ENCODE assay signal across 19 cellular contexts in the genomic region with DNA sequence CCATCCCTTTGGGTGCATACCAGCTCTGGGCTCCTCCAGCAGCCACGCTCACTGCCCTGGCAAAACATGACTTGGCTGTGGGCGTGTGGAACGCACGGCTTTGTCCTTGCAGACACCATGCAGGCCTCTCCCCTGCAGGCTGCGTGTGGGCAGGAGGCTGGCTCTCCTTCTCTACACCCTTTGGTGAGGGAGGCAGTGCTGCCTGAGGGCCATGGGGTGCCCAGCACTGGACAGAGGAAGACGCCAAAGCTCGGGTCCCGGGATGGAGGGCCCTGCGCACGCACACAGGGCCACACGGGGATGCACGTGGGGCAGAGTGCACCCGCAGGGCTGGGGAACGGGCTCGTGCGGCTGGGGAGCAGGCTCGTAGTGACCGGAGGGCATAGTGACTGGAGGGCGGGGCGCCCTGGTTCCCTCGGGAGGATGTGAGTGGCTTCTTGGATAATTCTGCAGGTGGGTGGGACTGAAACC.
DNase-seq lines count a peak whose midpoint lies in the region; ATAC-seq, FAIRE-seq and TF ChIP-seq lines count a peak whose summit lies in the region.
"Had no signal": no experiment of that assay in that cellular context is flagged by ENCODE, and none has a peak within 500 bp of the region (broad histone marks: within the 10 kb centered on the region; RNA-seq: fewer than 3 reads in every experiment).

No MANE protein-coding gene starts in this region.

- H3K4me1 ChIP-seq in BE2C = peaks cover 20% of the 10 kb centered on the region
- H3K4me1 ChIP-seq in kidney (ENCODE audit: control insufficient read depth in 1 of 2, insufficient read depth in 1 of 2, low read depth in 1 of 2, low read length in 2 of 2) = no peaks in the 10 kb centered on the region
- peaks cover 0 to 6% (median 0%) of the 10 kb centered on the region in 4 donors for H3K4me1 ChIP-seq in sigmoid colon

- no peak overlapping the region for H3K4me3 Mint-ChIP-seq in activated T-helper 17 cell treated with anti-CD3 and anti-CD28 coated beads, Interleukin-2, amount 50 U/mL, for 72 hours
- H3K4me3 Mint-ChIP-seq: CD14-positive monocyte; CD8-positive, alpha-beta T cell; H9 had no signal

- ATAC-seq in activated T-helper 17 cell treated with anti-CD3 and anti-CD28 coated beads, Interleukin-2, amount 50 U/mL, for 72 hours (replicated peaks) = no peak
- ATAC-seq: CD8-positive, alpha-beta T cell had no signal

- no peak for FAIRE-seq in kidney (lab: Jason Lieb, UNC)
- FAIRE-seq: D721Med, GM18507, HepG2, HTR-8/SVneo had no signal

- H3K27ac ChIP-seq in kidney (ENCODE audit: low read depth in 2 of 2, low read length in 2 of 2) = no peak overlapping the region
- no peak overlapping the region for H3K27ac ChIP-seq in sigmoid colon
- H3K27ac ChIP-seq: GM23248 had no signal

- intact Hi-C loops in kidney (cut with DNase I) (no loop called here), sigmoid colon (cut with DNase I) (no loop called here)

- H3K36me3 ChIP-seq in BE2C (no peaks in the 10 kb centered on the region), H7 (replicated peaks; ENCODE audit: control insufficient read depth, insufficient read depth, low read length) (no peaks in the 10 kb centered on the region), kidney (ENCODE audit: control insufficient read depth in 1 of 2, insufficient read depth in 2 of 2, low read length in 2 of 2) (no peaks in the 10 kb centered on the region), sigmoid colon (no peaks in the 10 kb centered on the region)

- no peak for TF ChIP-seq EP300 in sigmoid colon (IDR thresholded peaks at IDR 0.05)

- TF ChIP-seq CTCF in BE2C (IDR thresholded peaks at IDR 0.05; ENCODE audit: low read depth, low read length) (no peak), kidney (IDR thresholded peaks at IDR 0.05; ENCODE audit: borderline replicate concordance, extremely low read depth, insufficient read depth) (no peak), sigmoid colon (IDR thresholded peaks at IDR 0.05) (no peak)

- no peaks in the 10 kb centered on the region for H3K9me3 ChIP-seq in BE2C
- H3K9me3 ChIP-seq in kidney (ENCODE audit: control insufficient read depth in 1 of 2, low read length in 2 of 2) = no peaks in the 10 kb centered on the region
- H3K9me3 ChIP-seq in sigmoid colon = no peaks in the 10 kb centered on the region

- TF ChIP-seq POLR2A in sigmoid colon (IDR thresholded peaks at IDR 0.05) = no peak

- H3K9ac ChIP-seq in kidney (ENCODE audit: low read length in 2 of 2) = no peak overlapping the region
- H3K9ac ChIP-seq: GM23248 had no signal

- no peaks in the 10 kb centered on the region for H3K4me1 Mint-ChIP-seq in activated T-helper 17 cell treated with anti-CD3 and anti-CD28 coated beads, Interleukin-2, amount 50 U/mL, for 72 hours

- no peaks in the 10 kb centered on the region for H3K36me3 Mint-ChIP-seq in activated T-helper 17 cell treated with anti-CD3 and anti-CD28 coated beads, Interleukin-2, amount 50 U/mL, for 72 hours (ENCODE audit: low read depth)
- H3K36me3 Mint-ChIP-seq: CD14-positive monocyte; CD8-positive, alpha-beta T cell had no signal

- DNase-seq in BE2C = peak; percentile 4
- peak; percentile 55 for DNase-seq in H7
- peak; percentile 54 for DNase-seq in kidney
- DNase-seq in sigmoid colon = peak; percentile 56
- DNase-seq in superior temporal gyrus (ENCODE audit: extremely low spot score) = no peak
- no peak for DNase-seq in globus pallidus (ENCODE audit: low spot score)
- DNase-seq: ACHN; CD8-positive, alpha-beta T cell; COR-L47; DMS153; GF-D8; GM23248; H9 had no signal

- H3K27me3 ChIP-seq in BE2C = peaks cover 64% of the 10 kb centered on the region
- H3K27me3 ChIP-seq in H7 (ENCODE audit: control insufficient read depth, insufficient read depth, low read length) = no peaks in the 10 kb centered on the region
- H3K27me3 ChIP-seq in sigmoid colon = no peaks in the 10 kb centered on the region

- no peaks in the 10 kb centered on the region for H3K9me3 Mint-ChIP-seq in activated T-helper 17 cell treated with anti-CD3 and anti-CD28 coated beads, Interleukin-2, amount 50 U/mL, for 72 hours
- H3K9me3 Mint-ChIP-seq: CD8-positive, alpha-beta T cell had no signal

- WGBS in sigmoid colon, 2 donors = 85 to 91% methylated on average over 21 of the region's 21 CpGs

- H3K27me3 Mint-ChIP-seq in activated T-helper 17 cell treated with anti-CD3 and anti-CD28 coated beads, Interleukin-2, amount 50 U/mL, for 72 hours = no peaks in the 10 kb centered on the region

- H3K27ac Mint-ChIP-seq in activated T-helper 17 cell treated with anti-CD3 and anti-CD28 coated beads, Interleukin-2, amount 50 U/mL, for 72 hours = no peak overlapping the region
- H3K27ac Mint-ChIP-seq: CD14-positive monocyte; CD8-positive, alpha-beta T cell had no signal

- H3K4me3 ChIP-seq in BE2C (ENCODE audit: low read depth, low read length) = no peak overlapping the region
- no peak overlapping the region for H3K4me3 ChIP-seq in H7 (ENCODE audit: insufficient read depth, low read depth, low read length)
- H3K4me3 ChIP-seq in kidney (ENCODE audit: low read length in 2 of 2) = no peak overlapping the region
- no peak overlapping the region for H3K4me3 ChIP-seq in sigmoid colon
- H3K4me3 ChIP-seq: GM23248 had no signal

Comparison
In these comparisons a context has a peak if more than half of its experiments do, and no peak if none do; other contexts are left out.
1. DNase-seq: peak in BE2C (single experiment), H7 (single experiment), kidney (single experiment) and sigmoid colon (single experiment); none in superior temporal gyrus (single experiment) and globus pallidus (single experiment).